ENCODE assay signal across 12 cellular contexts in the genomic region with DNA sequence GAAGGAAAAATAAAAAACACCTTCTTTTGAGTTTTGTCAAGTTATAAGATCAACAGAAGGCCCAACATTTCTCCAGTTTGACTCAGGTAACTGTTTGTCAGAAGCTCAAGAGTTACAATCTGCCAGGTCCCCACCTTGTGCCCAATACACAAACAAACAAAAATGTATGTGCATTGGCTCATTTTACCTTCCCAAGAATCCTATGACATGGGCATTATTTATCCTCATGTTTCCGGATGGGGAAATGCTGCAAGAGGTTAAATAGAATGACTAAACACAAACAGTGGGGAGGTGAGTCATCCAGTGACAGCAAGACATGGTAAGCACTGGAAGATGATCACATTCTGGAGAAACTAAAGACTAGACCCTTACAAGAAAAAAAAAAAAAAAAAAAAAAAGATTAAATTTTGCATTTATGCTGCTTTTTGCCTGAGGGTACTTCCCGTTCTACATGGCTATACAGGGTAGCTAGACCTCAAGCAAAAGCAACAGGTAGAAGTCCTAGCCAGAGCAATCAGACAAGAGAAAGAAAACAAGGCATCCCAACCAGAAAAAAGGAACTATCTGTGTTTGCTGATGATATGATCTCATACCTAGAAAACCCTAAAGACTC. TPM values are rescaled to one million over a fixed set of nuclear protein-coding genes. Genes with fewer than 3 reads are reported as not detected.
DNase-seq lines count a peak whose midpoint lies in the region; ATAC-seq and TF ChIP-seq lines count a peak whose summit lies in the region.
"Had no signal": no experiment of that assay in that cellular context is flagged by ENCODE, and none has a peak within 500 bp of the region (broad histone marks: within the 10 kb centered on the region; RNA-seq: fewer than 3 reads in every experiment).

No MANE protein-coding gene starts in this region.

- H3K36me3 ChIP-seq in tibial artery: peaks cover 4 to 28% (median 8%) of the 10 kb centered on the region in 3 donors

- CTCF ChIA-PET in AG04450 (lab: Charles Lee): interaction anchor here (0.8 kb wide), 1 partner anchor 9 kb away, joined by 3 read pairs; no protein-coding TSS in a partner anchor

- H3K9me3 ChIP-seq in AG04450 (ENCODE audit: control insufficient read depth, insufficient read depth, low read length) (no peaks in the 10 kb centered on the region), tibial artery (no peaks in the 10 kb centered on the region)
- H3K9me3 ChIP-seq: right atrium auricular region had no signal

- intact Hi-C loops in tibial artery (cut with DNase I; ENCODE audit: low total_unique reads): no loop called here

- POLR2A ChIA-PET in AG04450 (lab: Yijun Ruan, JAX): interaction anchor here (0.5 kb wide), 1 partner anchor 1472 kb away, joined by 5 read pairs; no protein-coding TSS in a partner anchor

- DNase-seq in AG04450 (ENCODE audit: low read depth, low spot score): peak; percentile 74
- peak; percentile 83 for DNase-seq in HFF-Myc (ENCODE audit: extremely low read depth, low read depth)
- DNase-seq in T1000 (lab: John Stamatoyannopoulos, UW): peak; percentile 18
- peak; percentile 90 for DNase-seq in hepatic stellate cell (ENCODE audit: low spot score)
- no peak for DNase-seq in NCI-H128 (lab: John Stamatoyannopoulos, UW; ENCODE audit: unreplicated experiment)
- no peak for DNase-seq in tibial artery
- DNase-seq in activated CD4-positive, alpha-beta T cell treated with anti-CD3 and anti-CD28 coated beads for 1 hour: no peak
- DNase-seq: DND-41; NCI-H2081 treated with DMSO at 0.1 percent for 48 hours; stimulated activated naive CD4-positive, alpha-beta T cell treated with Interleukin-2 at 50 U/mL for 16 hours had no signal

- TF ChIP-seq CTCF in AG04450 (IDR thresholded peaks at IDR 0.05; ENCODE audit: low read depth, low read length) (no peak), HFF-Myc (IDR thresholded peaks at IDR 0.05; ENCODE audit: low read depth, low read length, missing control alignments) (no peak), tibial artery (IDR thresholded peaks at IDR 0.05) (no peak)

- H3K4me1 ChIP-seq in tibial artery: no peaks in the 10 kb centered on the region
- H3K4me1 ChIP-seq: right atrium auricular region had no signal

- H3K4me3 ChIP-seq in AG04450 (ENCODE audit: low read depth, low read length): no peak overlapping the region
- H3K4me3 ChIP-seq in HFF-Myc (replicated peaks; ENCODE audit: low read depth, low read length): no peak overlapping the region
- H3K4me3 ChIP-seq in tibial artery: no peak overlapping the region
- H3K4me3 ChIP-seq: right atrium auricular region had no signal

- no peak for ATAC-seq in HG03095 (IDR thresholded peaks at IDR 0.05; ENCODE audit: unreplicated experiment)

- H3K27me3 ChIP-seq in AG04450 (ENCODE audit: control insufficient read depth, insufficient read depth, low read length) (no peaks in the 10 kb centered on the region), tibial artery (no peaks in the 10 kb centered on the region)
- H3K27me3 ChIP-seq: right atrium auricular region had no signal

- peak overlapping the region; percentile 76 for H3K27ac ChIP-seq in AG04450 (ENCODE audit: low read depth, low read length)
- H3K27ac ChIP-seq in tibial artery: no peak overlapping the region
- H3K27ac ChIP-seq: right atrium auricular region had no signal

RNA-seq across cellular contexts. Expression of gene ANKRD60, which starts 23.6 kb away (rescaled TPM):
- not detected in 2 replicates for polyA plus RNA-seq in AG04450 (2011; rRNA removed)
- not detected in 2 replicates for polyA minus RNA-seq in AG04450 (2011; rRNA and poly(A)+ RNA removed)

RNA-seq across cellular contexts. Expression of gene RAB22A, which starts 57.4 kb away (rescaled TPM):
- 11.7 and 14.9 TPM in 2 replicates for polyA plus RNA-seq in AG04450 (2011; rRNA removed)
- polyA minus RNA-seq in AG04450 (2011; rRNA and poly(A)+ RNA removed): 15.0 and 20.0 TPM in 2 replicates

Comparison
In these comparisons a context has a peak if more than half of its experiments do, and no peak if none do; other contexts are left out.
1. DNase-seq: peak in AG04450 (single experiment), HFF-Myc (single experiment), T1000 (single experiment) and hepatic stellate cell (single experiment); none in NCI-H128 (single experiment), tibial artery (0 of 2) and activated CD4-positive, alpha-beta T cell treated with anti-CD3 and anti-CD28 coated beads for 1 hour (single experiment).